9 cellular contexts compared by ENCODE assay signal in genomic region chr20:50541606-50542041, GRCh38. TPM values are rescaled to one million over a fixed set of nuclear protein-coding genes. Genes with fewer than 3 reads are reported as not detected.
DNase-seq lines count a peak whose midpoint lies in the region; ATAC-seq, FAIRE-seq and TF ChIP-seq lines count a peak whose summit lies in the region.
"Had no signal": no experiment of that assay in that cellular context is flagged by ENCODE, and none has a peak within 500 bp of the region (broad histone marks: within the 10 kb centered on the region; RNA-seq: fewer than 3 reads in every experiment).

No MANE protein-coding gene starts in this region.

- H3K36me3 ChIP-seq in OCI-LY7 (ENCODE audit: insufficient read depth, low read length) = no peaks in the 10 kb centered on the region; the same call in 1 of the 2 replicates
- H3K36me3 ChIP-seq in small intestine (ENCODE audit: control insufficient read depth in 2 of 2, insufficient read depth in 2 of 2, low read length in 2 of 2) = no peaks in the 10 kb centered on the region

- WGBS in right cardiac atrium = 68% methylated on average over 5 of the region's 5 CpGs
- 62 to 77% (median 72%) methylated on average over 5 of the region's 5 CpGs for WGBS in small intestine, 3 donors

- H3K9me2 ChIP-seq in OCI-LY7 (ENCODE audit: insufficient read depth, low read length) = no peaks in the 10 kb centered on the region

- H3K27ac ChIP-seq in OCI-LY7 (ENCODE audit: low read depth, low read length, poor library complexity, severe bottlenecking) = peak overlapping the region; percentile 14
- peak overlapping the region; percentile 34 for H3K27ac ChIP-seq in right cardiac atrium (ENCODE audit: low read length)
- H3K27ac ChIP-seq in small intestine (ENCODE audit: low read depth in 1 of 2, low read length in 1 of 2) = peak overlapping the region in 1 of 2 donors; percentile 79

- intact Hi-C loops in OCI-LY7 (cut with micrococcal nuclease; ENCODE audit: unreplicated experiment) (no loop called here), right cardiac atrium (cut with DNase I) (no loop called here)

- peaks cover 25% of the 10 kb centered on the region; the same call in 1 of the 2 replicates for H4K20me1 ChIP-seq in OCI-LY7 (ENCODE audit: insufficient read depth, low read length)

- no peak for TF ChIP-seq CTCF in OCI-LY7 (conservative IDR thresholded peaks at IDR 0.05; ENCODE audit: low read length)

- FAIRE-seq in small intestine (lab: Jason Lieb, UNC) = no peak
- FAIRE-seq: TTC549 had no signal

- BruUV-seq in OCI-LY7 (replicated peaks; lab: Mats Ljungman, UMichigan) = no TSS peak

- H3K27me3 ChIP-seq in right cardiac atrium (ENCODE audit: control insufficient read depth, insufficient read depth) (no peaks in the 10 kb centered on the region), small intestine (ENCODE audit: control insufficient read depth in 2 of 2, insufficient read depth in 2 of 2, low read length in 2 of 2) (no peaks in the 10 kb centered on the region)

- POLR2A ChIA-PET in OCI-LY7 (lab: Charles Lee) = interaction anchor here (1.4 to 1.6 kb wide), 2 partner anchors 18 to 30 kb away, joined by 4 read pairs; no protein-coding TSS in a partner anchor

- DNase-seq in A172 (ENCODE audit: low spot score) (peak; percentile 60), OCI-LY7 (ENCODE audit: low spot score) (peak; percentile 76), right cardiac atrium (no peak), small intestine (no peak), GM03348 (ENCODE audit: low spot score) (no peak)

- H3K9me3 ChIP-seq in OCI-LY7 (ENCODE audit: low read length) = no peaks in the 10 kb centered on the region
- H3K9me3 ChIP-seq in right cardiac atrium (ENCODE audit: control insufficient read depth, low read length) = no peaks in the 10 kb centered on the region
- H3K9me3 ChIP-seq in small intestine (ENCODE audit: control insufficient read depth, low read depth) = no peaks in the 10 kb centered on the region

- H2AFZ ChIP-seq in OCI-LY7 (ENCODE audit: low read length) = no peak overlapping the region

- H3K4me2 ChIP-seq in OCI-LY7 (ENCODE audit: low read length) = peak overlapping the region; percentile 49

- peaks cover 69% of the 10 kb centered on the region for H3K4me1 ChIP-seq in OCI-LY7 (ENCODE audit: insufficient read depth, low read length, poor library complexity, severe bottlenecking)
- H3K4me1 ChIP-seq in right cardiac atrium (ENCODE audit: control insufficient read depth, insufficient read depth, low read length) = peaks cover 16% of the 10 kb centered on the region
- H3K4me1 ChIP-seq in small intestine (ENCODE audit: control insufficient read depth in 2 of 2, insufficient read depth in 1 of 2, low read depth in 1 of 2, low read length in 1 of 2) = peaks cover 0 to 16% of the 10 kb centered on the region in 2 donors

- peak; percentile 43 for ATAC-seq in GM21367 (IDR thresholded peaks at IDR 0.05; ENCODE audit: unreplicated experiment)
- peak in 1 of 2 donors; percentile 29 for ATAC-seq in right cardiac atrium
- no peak for ATAC-seq in HG02588 (IDR thresholded peaks at IDR 0.05; ENCODE audit: unreplicated experiment)
- no peak for ATAC-seq in HG03565 (IDR thresholded peaks at IDR 0.05; ENCODE audit: unreplicated experiment)

- CTCF ChIA-PET in OCI-LY7 (lab: Charles Lee; ENCODE audit: unreplicated experiment) = no interaction called here

- peaks cover 6% of the 10 kb centered on the region; the same call in 1 of the 2 replicates for H3K79me2 ChIP-seq in OCI-LY7 (ENCODE audit: insufficient read depth, low read depth, low read length)

- no peak overlapping the region for H3K4me3 ChIP-seq in OCI-LY7 (ENCODE audit: low read depth, low read length, poor library complexity, severe bottlenecking)
- no peak overlapping the region for H3K4me3 ChIP-seq in right cardiac atrium (ENCODE audit: low read length)
- no peak overlapping the region for H3K4me3 ChIP-seq in small intestine (ENCODE audit: low read depth in 1 of 2, low read length in 2 of 2)

RNA-seq across cellular contexts. Expression of gene PTPN1, which starts 31.4 kb away (rescaled TPM):
- 56.9 and 60.6 TPM in 2 replicates for total RNA-seq in A172 (2014; rRNA removed; shearing (Covaris generic))
- total RNA-seq in OCI-LY7 (2014; rRNA removed; shearing (Covaris generic)) = 21.6 and 25.1 TPM in 2 replicates
- 17.1 and 22.0 TPM in 2 replicates for total RNA-seq in OCI-LY7 (2022)
- 10 to 100 TPM; 22.5 to 37.4 (median 27.2) TPM for total RNA-seq in right cardiac atrium
- polyA plus RNA-seq in right cardiac atrium = 20.8 TPM
- 10 to 100 TPM in 1 of 3 donors, 1 to 10 TPM in 2; 6.5 to 16.6 (median 8.6) TPM for polyA plus RNA-seq in small intestine

Comparison
In these comparisons a context has a peak if more than half of its experiments do, and no peak if none do; other contexts are left out.
1. DNase-seq: peak in A172 (single experiment) and OCI-LY7 (single experiment); none in right cardiac atrium (0 of 3), small intestine (single experiment) and GM03348 (single experiment).